ENCODE assay signal across 24 cellular contexts in the genomic region with DNA sequence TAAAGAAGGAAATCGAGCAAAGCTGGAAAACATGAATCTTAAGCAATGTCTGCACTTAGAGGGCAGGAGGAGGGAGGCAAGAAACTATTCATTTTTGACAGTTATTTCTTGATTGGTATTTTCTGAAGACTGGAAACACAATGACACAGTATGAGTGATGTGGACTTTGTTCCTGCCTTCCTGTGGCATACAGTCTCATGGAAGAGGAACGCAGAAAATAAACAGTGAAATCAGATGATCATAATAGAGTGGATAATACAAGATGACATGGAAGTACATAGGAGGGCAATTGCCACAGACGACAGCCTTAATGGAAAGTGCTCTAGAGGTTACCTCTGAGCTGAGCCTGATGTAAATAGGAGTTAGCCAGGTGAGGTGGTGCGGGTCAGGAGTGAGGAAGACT.
"Had no signal": no experiment of that assay in that cellular context is flagged by ENCODE, and none has a peak within 500 bp of the region (broad histone marks: within the 10 kb centered on the region; RNA-seq: fewer than 3 reads in every experiment).

No MANE protein-coding gene starts in this region.

- H3K36me3 Mint-ChIP-seq: neural progenitor cell had no signal

- H3K9me3 Mint-ChIP-seq: activated T-helper 1 cell treated with anti-CD3 and anti-CD28 coated beads, Interleukin-12 subunit alpha, Interleukin-12 subunit beta, Interleukin-2, Interleukin-4 antibody, amounts not matched to agents 30 ng/mL and 10 ng/mL and 1 ng/mL, durations not matched to agents 14 hours and 24 hours and 36 hours; neural progenitor cell had no signal

- H3K4me3 ChIP-seq: body of pancreas, coronary artery, gastrocnemius medialis, left ventricle myocardium inferior, neural progenitor cell, pancreas, sigmoid colon, spleen, transverse colon had no signal

- H3K27me3 Mint-ChIP-seq: activated naive CD8-positive, alpha-beta T cell treated with anti-CD3 and anti-CD28 coated beads for 36 hours; naive thymus-derived CD4-positive, alpha-beta T cell had no signal

- H3K27ac ChIP-seq: body of pancreas, coronary artery, gastrocnemius medialis, left ventricle myocardium inferior, neural progenitor cell, pancreas, sigmoid colon, spleen, WERI-Rb-1 had no signal

- DNase-seq: activated CD4-positive, alpha-beta T cell treated with anti-CD3 and anti-CD28 coated beads for 1 hour; activated CD4-positive, alpha-beta T cell treated with anti-CD3 and anti-CD28 coated beads, Interleukin-2, amount 50 U/mL, for 48 hours; activated naive CD4-positive, alpha-beta T cell; activated naive CD8-positive, alpha-beta T cell treated with anti-CD3 and anti-CD28 coated beads for 36 hours; amygdala; central memory CD4-positive, alpha-beta T cell; erythroblast; gastrocnemius medialis; head of caudate nucleus; kidney glomerular epithelial cell; left ventricle myocardium inferior; mammary epithelial cell; naive thymus-derived CD4-positive, alpha-beta T cell; sigmoid colon; spleen; stimulated activated CD8-positive, alpha-beta memory T cell treated with anti-CD3 and anti-CD28 coated beads, Interleukin-4, amount 100 ng/mL, for 48 hours; stimulated activated naive CD4-positive, alpha-beta T cell; transverse colon; WERI-Rb-1 had no signal

- H3K4me2 ChIP-seq: neural progenitor cell had no signal

- H3K4me1 ChIP-seq: gastrocnemius medialis, pancreas, sigmoid colon had no signal

- H3K9ac ChIP-seq: neural progenitor cell had no signal

- H3K36me3 ChIP-seq: gastrocnemius medialis, left ventricle myocardium inferior, neural progenitor cell, pancreas, sigmoid colon, spleen, transverse colon, WERI-Rb-1 had no signal

- H2AFZ ChIP-seq: neural progenitor cell had no signal

- H3K4me3 Mint-ChIP-seq: activated naive CD8-positive, alpha-beta T cell treated with anti-CD3 and anti-CD28 coated beads for 36 hours; activated T-helper 1 cell treated with anti-CD3 and anti-CD28 coated beads, Interleukin-12 subunit alpha, Interleukin-12 subunit beta, Interleukin-2, Interleukin-4 antibody, amounts not matched to agents 30 ng/mL and 10 ng/mL and 1 ng/mL, durations not matched to agents 14 hours and 24 hours and 36 hours; naive thymus-derived CD4-positive, alpha-beta T cell; neural progenitor cell had no signal

- H3K27ac Mint-ChIP-seq: activated naive CD8-positive, alpha-beta T cell treated with anti-CD3 and anti-CD28 coated beads for 36 hours; activated T-helper 1 cell treated with anti-CD3 and anti-CD28 coated beads, Interleukin-12 subunit alpha, Interleukin-12 subunit beta, Interleukin-2, Interleukin-4 antibody, amounts not matched to agents 30 ng/mL and 10 ng/mL and 1 ng/mL, durations not matched to agents 14 hours and 24 hours and 36 hours; naive thymus-derived CD4-positive, alpha-beta T cell; neural progenitor cell had no signal

- H3K27me3 ChIP-seq: body of pancreas, gastrocnemius medialis, neural progenitor cell, pancreas, sigmoid colon, spleen, transverse colon had no signal

- ATAC-seq: body of pancreas; gastrocnemius medialis; naive thymus-derived CD4-positive, alpha-beta T cell; pancreas had no signal

- H3K9me3 ChIP-seq: body of pancreas, gastrocnemius medialis, pancreas, sigmoid colon, spleen, transverse colon had no signal

- FAIRE-seq: pancreas had no signal
